Comparison of ENCODE assay signal across 8 cellular contexts in genomic region chr3:33717866-33718594, GRCh38. TPM values are rescaled to one million over a fixed set of nuclear protein-coding genes. Genes with fewer than 3 reads are reported as not detected.
DNase-seq lines count a peak whose midpoint lies in the region; ATAC-seq and TF ChIP-seq lines count a peak whose summit lies in the region.

TSS of gene CLASP2 (minus strand) at chr3:33718254. CDS start at chr3:33718002, 252 bp downstream.

- H3K27ac Mint-ChIP-seq in immature natural killer cell = peak within 1 kb of the TSS in 5 of 6 donors; percentile 96 to 99 (median 98)

- H3K4me3 ChIP-seq in ACC112 (ENCODE audit: low read depth, low read length) (peak within 1 kb of the TSS; percentile 95), WERI-Rb-1 (ENCODE audit: low read depth, low read length) (peak within 1 kb of the TSS; percentile 91), mammary epithelial cell (replicated peaks in 1 of 3; ENCODE audit: insufficient read depth in 1 of 3, low read depth in 2 of 3, low read length in 3 of 3) (peak within 1 kb of the TSS; percentile 86 to 97 (median 91))

- H3K36me3 Mint-ChIP-seq in immature natural killer cell = no peaks in the 10 kb centered on the region

- no peaks in the 10 kb centered on the region for H4K20me1 ChIP-seq in mammary epithelial cell (ENCODE audit: insufficient read depth, low read length)

- peaks cover 9 to 18% of the 10 kb centered on the region in 2 donors for H3K4me1 Mint-ChIP-seq in immature natural killer cell

- ATAC-seq in GM18868 (IDR thresholded peaks at IDR 0.05; ENCODE audit: unreplicated experiment) = peak; percentile 95
- peak; percentile 91 for ATAC-seq in HG03103 (IDR thresholded peaks at IDR 0.05; ENCODE audit: low read depth, unreplicated experiment)

- intact Hi-C loops in mammary epithelial cell (cut with micrococcal nuclease) = loop anchor here (1.0 to 10.0 kb wide), 7 partner anchors 31 to 343 kb away; partner anchors contain the start of gene UBP1

- no peaks in the 10 kb centered on the region for H3K9me3 Mint-ChIP-seq in immature natural killer cell

- H3K4me1 ChIP-seq in ACC112 (ENCODE audit: control insufficient read depth, insufficient read depth, low read length, unreplicated experiment) (peaks cover 29% of the 10 kb centered on the region), mammary epithelial cell (ENCODE audit: insufficient read depth, low read length) (peaks cover 13% of the 10 kb centered on the region)

- H2AFZ ChIP-seq in ACC112 (ENCODE audit: low read length, unreplicated experiment) (peak within 1 kb of the TSS; percentile 90), mammary epithelial cell (ENCODE audit: low read depth, low read length) (peak within 1 kb of the TSS; percentile 92)

- H3K27ac ChIP-seq in ACC112 (ENCODE audit: low read depth, low read length) (peak within 1 kb of the TSS; percentile 73), WERI-Rb-1 (peak within 1 kb of the TSS; percentile 87), mammary epithelial cell (ENCODE audit: insufficient read depth, low read depth, low read length) (peak within 1 kb of the TSS; percentile 85)

- DNase-seq in NCI-H2227 (lab: John Stamatoyannopoulos, UW; ENCODE audit: unreplicated experiment) = peak; percentile 87
- DNase-seq in WERI-Rb-1 = peak; percentile 90
- DNase-seq in mammary epithelial cell = peak; percentile 81
- DNase-seq in immature natural killer cell = peak; percentile 90
- peak; percentile 76 for DNase-seq in smooth muscle cell of the brain vasculature (ENCODE audit: low read depth, low spot score)

- dilution Hi-C loops in mammary epithelial cell (cut with HindIII; ENCODE audit: low sequenced_read_pairs) = no loop called here

- H3K4me3 Mint-ChIP-seq in immature natural killer cell = peak within 1 kb of the TSS; percentile 95 to 99 (median 98)

- WGBS in mammary epithelial cell (ENCODE audit: low coverage, missing lambda C conversion rate) = 0% methylated on average over 3 of the region's 68 CpGs

- H3K36me3 ChIP-seq in ACC112 (ENCODE audit: insufficient read depth, low read length) (no peaks in the 10 kb centered on the region), WERI-Rb-1 (no peaks in the 10 kb centered on the region), mammary epithelial cell (ENCODE audit: insufficient read depth, low read length) (no peaks in the 10 kb centered on the region)

- peak within 1 kb of the TSS; percentile 93 for H3K9ac ChIP-seq in mammary epithelial cell (ENCODE audit: insufficient read depth, low read length)

- H3K27me3 ChIP-seq in ACC112 (ENCODE audit: insufficient read depth, low read length) (no peaks in the 10 kb centered on the region), WERI-Rb-1 (ENCODE audit: insufficient read depth, low read depth, severe bottlenecking) (no peaks in the 10 kb centered on the region), mammary epithelial cell (ENCODE audit: insufficient read depth, low read length) (no peaks in the 10 kb centered on the region)

- H3K9me3 ChIP-seq in WERI-Rb-1 (ENCODE audit: severe bottlenecking) (no peaks in the 10 kb centered on the region), mammary epithelial cell (replicated peaks; ENCODE audit: insufficient read depth, low read length) (no peaks in the 10 kb centered on the region)

- peaks cover 2 to 13% (median 5%) of the 10 kb centered on the region in 3 donors for H3K27me3 Mint-ChIP-seq in immature natural killer cell (ENCODE audit: low read depth in 3 of 3)

- BruUV-seq in mammary epithelial cell (replicated peaks; lab: Mats Ljungman, UMichigan) = TSS peak; percentile 61

- peak within 1 kb of the TSS; percentile 96 for H3K4me2 ChIP-seq in mammary epithelial cell (ENCODE audit: insufficient read depth, low read depth, low read length)

- CTCF ChIA-PET in mammary epithelial cell (lab: Charles Lee; ENCODE audit: low non-redundant PET) = no interaction called here

- in situ Hi-C loops in mammary epithelial cell (cut with MboI; ENCODE audit: low sequenced_read_pairs in 2 of 2) = loop anchor here in 1 of 2 donors (10.0 kb wide), 1 partner anchor 83 kb away; no protein-coding TSS in a partner anchor

- TF ChIP-seq CTCF in WERI-Rb-1 (IDR thresholded peaks at IDR 0.05; ENCODE audit: low read depth, low read length) = no peak
- TF ChIP-seq CTCF in mammary epithelial cell (conservative IDR thresholded peaks at IDR 0.05 in 1 of 2, IDR thresholded peaks at IDR 0.05 in 1 of 2; ENCODE audit: extremely low read depth in 1 of 2, insufficient read depth in 1 of 2, low read depth in 1 of 2, low read length in 2 of 2) = no peak

- peaks cover 42% of the 10 kb centered on the region for H3K79me2 ChIP-seq in ACC112 (ENCODE audit: control insufficient read depth, insufficient read depth, low read length, unreplicated experiment)
- peaks cover 47% of the 10 kb centered on the region for H3K79me2 ChIP-seq in mammary epithelial cell (ENCODE audit: insufficient read depth, low read length)

RNA-seq across cellular contexts. Expression of gene CLASP2, which starts in this region (rescaled TPM):
- total RNA-seq in mammary epithelial cell = 10 to 100 TPM; 50.7 to 54.8 TPM
- polyA plus RNA-seq in mammary epithelial cell (18.1 TPM), immature natural killer cell (10 to 100 TPM in 2 of 3 donors, 1 to 10 TPM in 1; 8.7 to 16.1 (median 11.2) TPM)
- polyA minus RNA-seq in mammary epithelial cell = 28.5 TPM

Comparison
In these comparisons a context has a peak if more than half of its experiments do, and no peak if none do; other contexts are left out.
1. Peak in every context shown above with its lines: DNase-seq, ATAC-seq, H3K4me3 ChIP-seq and H3K27ac ChIP-seq.